In the genomic region with DNA sequence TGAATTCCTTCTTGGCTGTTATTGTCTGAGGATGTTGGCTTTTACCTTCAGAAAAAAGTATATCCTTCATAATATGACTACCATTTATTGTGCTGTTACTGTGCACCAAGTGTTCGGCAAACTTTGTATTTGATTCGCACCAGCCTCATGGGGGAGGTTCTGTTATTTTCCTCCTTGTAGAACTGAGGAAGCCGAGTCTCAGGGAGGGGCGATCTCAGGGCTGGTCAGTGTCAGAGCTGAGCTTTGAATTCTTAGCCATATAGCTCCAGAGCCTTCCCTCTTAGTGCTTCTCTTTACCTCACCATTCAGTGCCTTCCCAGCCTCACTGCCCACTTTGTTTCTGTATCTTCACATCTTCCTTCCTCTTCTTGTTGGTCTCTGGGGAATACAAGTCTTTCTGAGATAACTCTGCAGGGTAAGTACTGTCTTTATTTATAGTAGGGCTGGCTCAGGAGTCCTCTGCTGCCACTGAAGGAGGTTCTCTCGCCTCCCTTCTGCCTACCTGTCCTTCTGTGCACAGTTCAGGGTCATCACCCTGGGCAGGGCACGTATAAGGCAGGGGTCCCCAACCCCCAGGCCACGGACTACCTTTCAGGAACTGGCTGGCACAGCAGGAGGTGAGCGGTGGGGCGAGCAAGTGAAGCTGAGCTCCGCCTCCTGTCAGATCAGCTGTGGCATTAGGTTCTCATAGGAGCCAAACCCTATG, we compare ENCODE assay signal across 10 cellular contexts. TPM values are rescaled to one million over a fixed set of nuclear protein-coding genes. Genes with fewer than 3 reads are reported as not detected.
A peak's percentile ranks its signal among the peaks of the same experiment; 100 is the strongest.
DNase-seq lines count a peak whose midpoint lies in the region; ATAC-seq and TF ChIP-seq lines count a peak whose summit lies in the region.
"Had no signal": no experiment of that assay in that cellular context is flagged by ENCODE, and none has a peak within 500 bp of the region (broad histone marks: within the 10 kb centered on the region; RNA-seq: fewer than 3 reads in every experiment).

No MANE protein-coding gene starts in this region.

- no peak overlapping the region for H2BK12ac ChIP-seq in H9 (ENCODE audit: insufficient read length, low read depth, low read length)
- no peak overlapping the region for H2BK12ac ChIP-seq in neuronal stem cell (ENCODE audit: low read length)

- H3K18ac ChIP-seq in H9 (ENCODE audit: insufficient read length, low read depth, low read length) = no peak overlapping the region
- peak overlapping the region; percentile 5 for H3K18ac ChIP-seq in neuronal stem cell (ENCODE audit: low read length)

- H2AFZ ChIP-seq in H9 (ENCODE audit: low read length) (no peak overlapping the region), neuronal stem cell (ENCODE audit: low read length) (no peak overlapping the region), mammary epithelial cell (ENCODE audit: low read depth, low read length) (no peak overlapping the region)

- ATAC-seq in GM19023 (IDR thresholded peaks at IDR 0.05; ENCODE audit: unreplicated experiment) (peak; percentile 55), HG03558 (IDR thresholded peaks at IDR 0.05; ENCODE audit: extremely low read depth, unreplicated experiment) (peak; percentile 34)
- ATAC-seq in activated T-cell treated with anti-CD3 and anti-CD28 coated beads, Interleukin-2, amount 50 U/mL, for 72 hours (replicated peaks in 1 of 2) = no peak

- no peaks in the 10 kb centered on the region; the same call in none of the 2 replicates for H3K27me3 Mint-ChIP-seq in H9 (ENCODE audit: low read depth)
- H3K27me3 Mint-ChIP-seq in activated T-cell treated with anti-CD3 and anti-CD28 coated beads, Interleukin-2, amount 50 U/mL, for 72 hours (ENCODE audit: low read depth) = no peaks in the 10 kb centered on the region

- dilution Hi-C loops in mammary epithelial cell (cut with HindIII; ENCODE audit: low sequenced_read_pairs) = no loop called here

- no peak overlapping the region for H3K56ac ChIP-seq in H9 (ENCODE audit: insufficient read length, low read depth, low read length)

- no peaks in the 10 kb centered on the region for H3K36me3 Mint-ChIP-seq in H9 (ENCODE audit: insufficient read depth in 1 of 3, low read depth in 3 of 3)
- peaks cover 0 to 2% of the 10 kb centered on the region in 2 donors for H3K36me3 Mint-ChIP-seq in activated T-cell treated with anti-CD3 and anti-CD28 coated beads, Interleukin-2, amount 50 U/mL, for 72 hours (ENCODE audit: insufficient read depth in 2 of 2)

- H2BK120ac ChIP-seq in H9 (ENCODE audit: low read depth, low read length, poor library complexity, severe bottlenecking) (no peak overlapping the region), neuronal stem cell (ENCODE audit: low read depth, low read length) (no peak overlapping the region)

- no peak overlapping the region for H4K5ac ChIP-seq in H9 (ENCODE audit: insufficient read length, low read depth, low read length)

- H4K20me1 ChIP-seq in H9 (ENCODE audit: control insufficient read depth, insufficient read depth, insufficient read length) (no peaks in the 10 kb centered on the region), mammary epithelial cell (ENCODE audit: insufficient read depth, low read length) (no peaks in the 10 kb centered on the region)

- no peaks in the 10 kb centered on the region for H3K79me1 ChIP-seq in H9 (ENCODE audit: insufficient read depth, low read depth, low read length, poor library complexity, severe bottlenecking)
- H3K79me1 ChIP-seq in neuronal stem cell (ENCODE audit: low read depth, low read length) = no peaks in the 10 kb centered on the region

- no peaks in the 10 kb centered on the region for H3K27me3 ChIP-seq in H9 (ENCODE audit: insufficient read depth, low read length)
- no peaks in the 10 kb centered on the region for H3K27me3 ChIP-seq in neuronal stem cell (ENCODE audit: control insufficient read depth in 3 of 3, insufficient read depth in 3 of 3, low read depth in 1 of 3, low read length in 3 of 3)
- no peaks in the 10 kb centered on the region for H3K27me3 ChIP-seq in mammary epithelial cell (ENCODE audit: insufficient read depth, low read length)
- H3K27me3 ChIP-seq: ascending aorta had no signal

- BruUV-seq in mammary epithelial cell (replicated peaks; lab: Mats Ljungman, UMichigan) = no TSS peak

- H3K4me3 Mint-ChIP-seq in H9 = no peak overlapping the region
- no peak overlapping the region for H3K4me3 Mint-ChIP-seq in activated T-cell treated with anti-CD3 and anti-CD28 coated beads, Interleukin-2, amount 50 U/mL, for 72 hours

- intact Hi-C loops in mammary epithelial cell (cut with micrococcal nuclease) = no loop called here

- H3K4ac ChIP-seq in H9 (ENCODE audit: low read depth, low read length) (no peak overlapping the region), neuronal stem cell (ENCODE audit: low read length) (no peak overlapping the region)

- no peak overlapping the region for H3K4me3 ChIP-seq in neuronal stem cell (ENCODE audit: low read length in 2 of 2)
- H3K4me3 ChIP-seq in mammary epithelial cell (replicated peaks in 1 of 3; ENCODE audit: insufficient read depth in 1 of 3, low read depth in 2 of 3, low read length in 3 of 3) = no peak overlapping the region
- H3K4me3 ChIP-seq: ascending aorta had no signal

- H3K9me3 ChIP-seq in H9 (ENCODE audit: control insufficient read depth, low read depth, low read length) (no peaks in the 10 kb centered on the region), neuronal stem cell (replicated peaks in 1 of 2; ENCODE audit: control insufficient read depth in 2 of 2, insufficient read depth in 1 of 2, low read depth in 1 of 2, low read length in 2 of 2) (no peaks in the 10 kb centered on the region), mammary epithelial cell (replicated peaks; ENCODE audit: insufficient read depth, low read length) (no peaks in the 10 kb centered on the region)
- H3K9me3 ChIP-seq: ascending aorta had no signal

- no peak overlapping the region for H3T11ph ChIP-seq in H9 (ENCODE audit: low read length)

- H3K9ac ChIP-seq in H9 (ENCODE audit: extremely low read depth, insufficient read length, low read length) = no peak overlapping the region
- no peak overlapping the region for H3K9ac ChIP-seq in neuronal stem cell (ENCODE audit: low read depth, low read length, poor library complexity)
- H3K9ac ChIP-seq in mammary epithelial cell (ENCODE audit: insufficient read depth, low read length) = no peak overlapping the region

- H3K79me2 ChIP-seq in H9 (ENCODE audit: insufficient read depth, low read length) (no peaks in the 10 kb centered on the region), mammary epithelial cell (ENCODE audit: insufficient read depth, low read length) (no peaks in the 10 kb centered on the region)

- H3K4me2 ChIP-seq in H9 (ENCODE audit: insufficient read depth, insufficient read length, low read length) = no peak overlapping the region
- H3K4me2 ChIP-seq in neuronal stem cell (ENCODE audit: insufficient read depth, low read length, poor library complexity, severe bottlenecking) = no peak overlapping the region
- H3K4me2 ChIP-seq in mammary epithelial cell (ENCODE audit: insufficient read depth, low read depth, low read length) = no peak overlapping the region

- H3K4me1 Mint-ChIP-seq in H9 = peaks cover 45 to 50% of the 10 kb centered on the region in 2 experiments
- peaks cover 46% of the 10 kb centered on the region for H3K4me1 Mint-ChIP-seq in activated T-cell treated with anti-CD3 and anti-CD28 coated beads, Interleukin-2, amount 50 U/mL, for 72 hours (ENCODE audit: low read depth)

- no peak overlapping the region for H2BK20ac ChIP-seq in H9 (ENCODE audit: low read depth, low read length, poor library complexity, severe bottlenecking)

- H3K4me1 ChIP-seq in H9 (ENCODE audit: insufficient read depth, low read length) = peaks cover 3% of the 10 kb centered on the region; the same call in 1 of the 2 replicates
- peaks cover 18 to 23% of the 10 kb centered on the region in 2 donors for H3K4me1 ChIP-seq in neuronal stem cell (ENCODE audit: control insufficient read depth in 2 of 2, insufficient read depth in 1 of 2, low read depth in 1 of 2, low read length in 2 of 2)
- H3K4me1 ChIP-seq in mammary epithelial cell (ENCODE audit: insufficient read depth, low read length) = no peaks in the 10 kb centered on the region

- peak; percentile 38 for DNase-seq in H9
- no peak for DNase-seq in neuronal stem cell (ENCODE audit: low spot score)
- DNase-seq in mammary epithelial cell = no peak
- no peak for DNase-seq in activated CD4-positive, CD25-positive, alpha-beta regulatory T cell treated with anti-CD3 and anti-CD28 coated beads, Interleukin-2, amount 50 U/mL, for 72 hours
- no peak for DNase-seq in activated T-cell treated with anti-CD3 and anti-CD28 coated beads, Interleukin-2, amount 50 U/mL, for 72 hours
- DNase-seq: IMR-90; stimulated activated CD4-positive, alpha-beta T cell treated with anti-CD3 and anti-CD28 coated beads, Interleukin-2, amount 100 ng/mL, for 48 hours had no signal

- H2BK5ac ChIP-seq in H9 (ENCODE audit: insufficient read length, low read length) (no peak overlapping the region), neuronal stem cell (ENCODE audit: low read length) (no peak overlapping the region)

- no peak overlapping the region for H2BK15ac ChIP-seq in H9 (ENCODE audit: low read depth, low read length)
- no peak overlapping the region for H2BK15ac ChIP-seq in neuronal stem cell (ENCODE audit: low read length)

- H3K14ac ChIP-seq in H9 (ENCODE audit: insufficient read depth, low read length) (no peak overlapping the region), neuronal stem cell (ENCODE audit: low read length) (no peak overlapping the region)

- H4K8ac ChIP-seq in H9 (replicated peaks; ENCODE audit: insufficient read length, low read depth, low read length) = no peak overlapping the region
- H4K8ac ChIP-seq in neuronal stem cell (ENCODE audit: low read depth, low read length) = no peak overlapping the region

- no CpG with 5 or more reads among the region's 10 CpGs for WGBS in H9 (ENCODE audit: extremely low coverage, insufficient read length, low lambda C conversion rate)
- WGBS in neuronal stem cell (ENCODE audit: extremely low coverage in 2 of 2, insufficient read length in 2 of 2, insufficient replicate concordance in 1 of 2), 2 donors = no CpG with 5 or more reads among the region's 10 CpGs
- WGBS in mammary epithelial cell (ENCODE audit: low coverage, missing lambda C conversion rate) = 81% methylated on average over 9 of the region's 10 CpGs

- no peak overlapping the region; a peak in 1 of 7 replicates for H3K27ac Mint-ChIP-seq in H9
- H3K27ac Mint-ChIP-seq in activated T-cell treated with anti-CD3 and anti-CD28 coated beads, Interleukin-2, amount 50 U/mL, for 72 hours = no peak overlapping the region

- H3K23ac ChIP-seq in H9 (ENCODE audit: insufficient read length, low read depth, low read length) (no peak overlapping the region), neuronal stem cell (ENCODE audit: low read depth, low read length, poor library complexity) (no peak overlapping the region)

- no peaks in the 10 kb centered on the region for H3K9me3 Mint-ChIP-seq in H9
- H3K9me3 Mint-ChIP-seq in activated T-cell treated with anti-CD3 and anti-CD28 coated beads, Interleukin-2, amount 50 U/mL, for 72 hours = no peaks in the 10 kb centered on the region

- no peak for TF ChIP-seq CTCF in H9 (conservative IDR thresholded peaks at IDR 0.05)
- TF ChIP-seq CTCF in mammary epithelial cell (conservative IDR thresholded peaks at IDR 0.05 in 1 of 2, IDR thresholded peaks at IDR 0.05 in 1 of 2; ENCODE audit: extremely low read depth in 1 of 2, insufficient read depth in 1 of 2, low read depth in 1 of 2, low read length in 2 of 2) = no peak

- no peaks in the 10 kb centered on the region for H3K23me2 ChIP-seq in H9 (ENCODE audit: insufficient read length, low read depth, low read length, poor library complexity, severe bottlenecking)

- in situ Hi-C loops in mammary epithelial cell (cut with MboI; ENCODE audit: low sequenced_read_pairs in 2 of 2) = no loop called here

- H2AK5ac ChIP-seq in H9 (ENCODE audit: insufficient read length, low read length) (no peak overlapping the region), neuronal stem cell (ENCODE audit: low read depth, low read length) (no peak overlapping the region)

- CTCF ChIA-PET in mammary epithelial cell (lab: Charles Lee; ENCODE audit: low non-redundant PET) = no interaction called here

- H3K27ac ChIP-seq in H9 (ENCODE audit: insufficient read length, low read depth, low read length) (no peak overlapping the region), neuronal stem cell (replicated peaks; ENCODE audit: low read length) (no peak overlapping the region), mammary epithelial cell (ENCODE audit: insufficient read depth, low read depth, low read length) (no peak overlapping the region)
- H3K27ac ChIP-seq: ascending aorta had no signal

- H4K91ac ChIP-seq in H9 (ENCODE audit: insufficient read length, low read depth, low read length) = no peak overlapping the region
- H4K91ac ChIP-seq in neuronal stem cell (ENCODE audit: low read depth, low read length, poor library complexity) = no peak overlapping the region

- no peaks in the 10 kb centered on the region for H3K36me3 ChIP-seq in neuronal stem cell (replicated peaks in 1 of 2; ENCODE audit: control insufficient read depth in 2 of 2, insufficient read depth in 2 of 2, low read length in 2 of 2)
- no peaks in the 10 kb centered on the region for H3K36me3 ChIP-seq in mammary epithelial cell (ENCODE audit: insufficient read depth, low read length)
- H3K36me3 ChIP-seq: ascending aorta had no signal

RNA-seq across cellular contexts. Expression of a gene that starts 48.4 kb away (rescaled TPM):
- total RNA-seq in H9 (2021) (15.3 and 15.4 TPM in 2 replicates), mammary epithelial cell (10 to 100 TPM; 31.3 to 34.0 TPM)
- polyA plus RNA-seq in neuronal stem cell (2013, experiment 1 of 2) = 12.7 TPM
- 11.1 TPM for polyA plus RNA-seq in neuronal stem cell (2013, experiment 2 of 2)
- 16.0 TPM for polyA plus RNA-seq in mammary epithelial cell
- polyA minus RNA-seq in mammary epithelial cell = 41.9 TPM
- total RNA-seq in activated T-cell treated with anti-CD3 and anti-CD28 coated beads, Interleukin-2, amount 50 U/mL, for 72 hours = 10 to 100 TPM; 41.7 to 47.4 TPM

Comparison
In these comparisons a context has a peak if more than half of its experiments do, and no peak if none do; other contexts are left out.
1. ATAC-seq: peak in GM19023 (single experiment) and HG03558 (single experiment); none in activated T-cell treated with anti-CD3 and anti-CD28 coated beads, Interleukin-2, amount 50 U/mL, for 72 hours (0 of 2).